ENCODE assay signal across 24 cellular contexts in the genomic region with DNA sequence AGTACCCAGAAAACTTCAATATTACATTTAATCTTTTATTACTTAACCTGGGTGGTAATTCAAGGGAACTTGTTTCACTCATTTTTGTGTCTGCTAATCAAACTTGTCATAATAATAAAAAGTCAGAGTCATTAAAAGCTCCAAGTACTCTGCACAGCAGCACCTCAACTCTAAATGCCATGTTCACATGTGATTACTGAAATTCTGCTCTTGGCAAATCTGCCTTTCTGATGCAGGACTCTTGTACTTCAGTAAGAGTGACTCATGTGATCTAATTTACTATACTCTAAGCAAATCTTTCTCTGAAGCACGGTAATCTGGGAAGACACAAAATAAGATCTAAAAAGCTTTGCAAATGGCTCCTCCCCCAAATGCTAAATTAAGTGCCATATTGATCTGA.
"Had no signal": no experiment of that assay in that cellular context is flagged by ENCODE, and none has a peak within 500 bp of the region (broad histone marks: within the 10 kb centered on the region; RNA-seq: fewer than 3 reads in every experiment).

No MANE protein-coding gene starts in this region.

- H3K36me3 ChIP-seq: gastrocnemius medialis, left lung, neural progenitor cell, prostate gland, sigmoid colon, stomach, thyroid gland, vagina had no signal

- H3K4me2 ChIP-seq: neural progenitor cell had no signal

- H3K4me1 ChIP-seq: gastrocnemius medialis, left lung, parathyroid adenoma, prostate gland had no signal

- H3K27me3 ChIP-seq: thyroid gland, vagina had no signal

- DNase-seq: effector CD8-positive, alpha-beta T cell; endodermal cell; foreskin fibroblast; gastrocnemius medialis; head of caudate nucleus; left cardiac atrium; left lung; mesenchymal stem cell; naive thymus-derived CD4-positive, alpha-beta T cell; right cardiac atrium; sigmoid colon; stimulated activated CD4-positive, alpha-beta T cell treated with anti-CD3 and anti-CD28 coated beads, Interleukin-2, amount 100 ng/mL, for 24 hours; stimulated activated CD4-positive, alpha-beta T cell treated with anti-CD3 and anti-CD28 coated beads, Interleukin-4, amount 100 ng/mL, for 24 hours; stimulated activated naive CD4-positive, alpha-beta T cell treated with Interleukin-2 at 50 U/mL for 16 hours; stomach; thyroid gland; trophoblast cell had no signal

- H3K79me2 ChIP-seq: parathyroid adenoma had no signal

- H3K9ac ChIP-seq: neural progenitor cell, parathyroid adenoma had no signal

- ATAC-seq: esophagus mucosa; gastrocnemius medialis; left cardiac atrium; left lung; naive thymus-derived CD4-positive, alpha-beta T cell; right cardiac atrium; stimulated activated effector memory CD8-positive, alpha-beta T cell treated with anti-CD3 and anti-CD28 coated beads, Interleukin-12 subunit alpha, Interleukin-12 subunit beta, amount 100 ng/mL, for 72 hours had no signal

- H3K9me3 ChIP-seq: gastrocnemius medialis, left lung, prostate gland, sigmoid colon, thyroid gland, vagina had no signal

- H2AFZ ChIP-seq: neural progenitor cell, parathyroid adenoma had no signal

- H3K4me3 ChIP-seq: gastrocnemius medialis, left lung, neural progenitor cell, prostate gland, sigmoid colon, stomach, thyroid gland, vagina had no signal

- H3K27ac ChIP-seq: epithelial cell of prostate, gastrocnemius medialis, left lung, neural progenitor cell, parathyroid adenoma, prostate gland, sigmoid colon, stomach, thyroid gland, vagina had no signal
